In genomic region chr7:81487512-81487911, GRCh38 we compare ENCODE assay signal across 16 cellular contexts.
DNase-seq lines count a peak whose midpoint lies in the region; ATAC-seq and TF ChIP-seq lines count a peak whose summit lies in the region.
"Had no signal": no experiment of that assay in that cellular context is flagged by ENCODE, and none has a peak within 500 bp of the region (broad histone marks: within the 10 kb centered on the region; RNA-seq: fewer than 3 reads in every experiment).

No MANE protein-coding gene starts in this region.

- peak overlapping the region in 1 of 2 donors; percentile 10 for H3K4me3 Mint-ChIP-seq in CD14-positive monocyte
- H3K4me3 Mint-ChIP-seq in endodermal cell = no peak overlapping the region

- in situ Hi-C loops in KBM-7 (cut with MboI; ENCODE audit: low pct_unique_long_range_greater_than_20kb, low sequenced_read_pairs) = loop anchor here (25.0 kb wide), 1 partner anchor 550 kb away; no protein-coding TSS in a partner anchor

- peak; percentile 65 for DNase-seq in CD14-positive monocyte (ENCODE audit: low spot score)
- peak; percentile 53 for DNase-seq in KBM-7
- peak; percentile 24 for DNase-seq in NOMO-1 treated with dmso at 0.1 percent for 144 hours (lab: John Stamatoyannopoulos, UW; ENCODE audit: unreplicated experiment)
- no peak for DNase-seq in hippocampal formation (lab: John Stamatoyannopoulos, UW)
- DNase-seq in right lobe of liver = no peak
- DNase-seq in endodermal cell = no peak
- DNase-seq: GDM1, NCI-H1417 treated with DMSO at 0.1 percent for 48 hours, NCI-H187, NCI-H446, NCI-H526, SJCRH30 had no signal

- no peak for TF ChIP-seq POLR2A in right lobe of liver (IDR thresholded peaks at IDR 0.05)

- H3K27ac ChIP-seq in neutrophil (peak overlapping the region; percentile 90), right lobe of liver (no peak overlapping the region), endodermal cell (ENCODE audit: low read depth, low read length) (no peak overlapping the region)
- H3K27ac ChIP-seq: C4-2B, KMS-11, RWPE1, SJCRH30 had no signal

- H3K4me1 Mint-ChIP-seq in CD14-positive monocyte (peaks cover 24% of the 10 kb centered on the region), endodermal cell (peaks cover 20% of the 10 kb centered on the region)

- H3K9me3 Mint-ChIP-seq in CD14-positive monocyte = peaks cover 0 to 4% (median 2%) of the 10 kb centered on the region in 7 donors
- no peaks in the 10 kb centered on the region for H3K9me3 Mint-ChIP-seq in endodermal cell

- TF ChIP-seq CTCF in CD14-positive monocyte (IDR thresholded peaks at IDR 0.05) (no peak), neutrophil (IDR thresholded peaks at IDR 0.05) (no peak), right lobe of liver (IDR thresholded peaks at IDR 0.05) (no peak), endodermal cell (conservative IDR thresholded peaks at IDR 0.05) (no peak)

- intact Hi-C loops in CD14-positive monocyte (cut with micrococcal nuclease) = no loop called here
- intact Hi-C loops in right lobe of liver (cut with DNase I) = no loop called here

- H3K36me3 Mint-ChIP-seq in CD14-positive monocyte (no peaks in the 10 kb centered on the region), endodermal cell (ENCODE audit: low read depth) (no peaks in the 10 kb centered on the region)

- H3K27me3 ChIP-seq in neutrophil (no peaks in the 10 kb centered on the region), right lobe of liver (no peaks in the 10 kb centered on the region), endodermal cell (ENCODE audit: control insufficient read depth, insufficient read depth, low read length, poor library complexity, severe bottlenecking) (peaks cover 7% of the 10 kb centered on the region)
- H3K27me3 ChIP-seq: SJCRH30 had no signal

- no peak overlapping the region for H3K9ac ChIP-seq in endodermal cell (ENCODE audit: extremely low read depth, low read length, poor library complexity, severe bottlenecking)
- H3K9ac ChIP-seq: KMS-11 had no signal

- ATAC-seq in right lobe of liver = no peak

- H3K9me3 ChIP-seq in neutrophil = no peaks in the 10 kb centered on the region
- H3K9me3 ChIP-seq in right lobe of liver = no peaks in the 10 kb centered on the region
- H3K9me3 ChIP-seq in endodermal cell (ENCODE audit: control insufficient read depth, low read length) = no peaks in the 10 kb centered on the region
- H3K9me3 ChIP-seq: SJCRH30 had no signal

- peak overlapping the region; percentile 61 to 92 (median 86) for H3K27ac Mint-ChIP-seq in CD14-positive monocyte
- H3K27ac Mint-ChIP-seq in endodermal cell = no peak overlapping the region

- H3K27me3 Mint-ChIP-seq in CD14-positive monocyte (ENCODE audit: low read depth in 3 of 3) (peaks cover 0 to 5% (median 0%) of the 10 kb centered on the region in 3 donors), endodermal cell (ENCODE audit: insufficient read depth) (peaks cover 5% of the 10 kb centered on the region)

- H3K4me3 ChIP-seq in neutrophil (ENCODE audit: low read depth in 1 of 2, low read length in 1 of 2) = peak overlapping the region in 1 of 2 experiments; percentile 8
- no peak overlapping the region for H3K4me3 ChIP-seq in right lobe of liver
- H3K4me3 ChIP-seq in endodermal cell (ENCODE audit: low read length) = no peak overlapping the region
- H3K4me3 ChIP-seq: SJCRH30 had no signal

- H3K4me1 ChIP-seq in neutrophil (ENCODE audit: control insufficient read depth in 1 of 2, insufficient read depth in 1 of 2, low read depth in 1 of 2, low read length in 1 of 2) (peaks cover 32 to 57% of the 10 kb centered on the region in 2 experiments), right lobe of liver (no peaks in the 10 kb centered on the region), endodermal cell (ENCODE audit: control insufficient read depth, insufficient read depth, low read length) (peaks cover 5% of the 10 kb centered on the region)
- H3K4me1 ChIP-seq: SJCRH30 had no signal

- 48% methylated on average over 6 of the region's 6 CpGs for WGBS in right lobe of liver (ENCODE audit: insufficient coverage, low coverage, low lambda C conversion rate, missing lambda C conversion rate)
- 92% methylated on average over 2 to 6 of the region's 6 CpGs for WGBS in endodermal cell (ENCODE audit: insufficient coverage in 1 of 2, insufficient read length in 1 of 2), 2 experiments

- H3K36me3 ChIP-seq in neutrophil (no peaks in the 10 kb centered on the region), right lobe of liver (no peaks in the 10 kb centered on the region), endodermal cell (ENCODE audit: control insufficient read depth, insufficient read depth, low read length) (no peaks in the 10 kb centered on the region)
- H3K36me3 ChIP-seq: SJCRH30 had no signal

Comparison
In these comparisons a context has a peak if more than half of its experiments do, and no peak if none do; other contexts are left out.
1. DNase-seq: peak in CD14-positive monocyte (single experiment), KBM-7 (single experiment) and NOMO-1 treated with dmso at 0.1 percent for 144 hours (single experiment); none in hippocampal formation (0 of 2), right lobe of liver (0 of 3) and endodermal cell (single experiment).